Comparison of ENCODE assay signal across 15 cellular contexts in the genomic region with DNA sequence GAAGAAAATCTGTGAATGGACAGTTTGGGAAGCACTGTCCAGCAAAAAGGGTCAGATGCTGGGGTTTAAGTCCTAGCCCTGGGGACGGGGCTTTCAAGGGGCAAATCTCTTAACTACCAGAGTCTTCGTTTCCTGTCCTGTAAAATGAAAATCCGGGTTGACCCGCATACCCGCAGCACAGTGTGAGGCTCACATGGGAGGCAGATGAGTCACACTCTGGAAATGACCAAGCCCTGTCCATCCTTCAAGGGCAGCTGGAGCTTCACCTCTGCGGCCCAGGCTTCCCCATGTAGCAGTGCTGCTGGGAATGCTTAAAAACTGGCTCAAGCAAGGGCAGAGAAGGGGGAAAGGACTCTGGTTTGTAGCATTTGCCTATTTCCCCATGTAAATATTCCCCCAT. TPM values are rescaled to one million over a fixed set of nuclear protein-coding genes. Genes with fewer than 3 reads are reported as not detected.
DNase-seq lines count a peak whose midpoint lies in the region; ATAC-seq and TF ChIP-seq lines count a peak whose summit lies in the region.
"Had no signal": no experiment of that assay in that cellular context is flagged by ENCODE, and none has a peak within 500 bp of the region (broad histone marks: within the 10 kb centered on the region; RNA-seq: fewer than 3 reads in every experiment).

No MANE protein-coding gene starts in this region.

- in situ Hi-C loops in ACHN (cut with HindIII; ENCODE audit: low pct_ligation_motif_present, low pct_unique_long_range_greater_than_20kb, low sequenced_read_pairs) (no loop called here), GM13977 (cut with MboI; ENCODE audit: low pct_unique_long_range_greater_than_20kb, low sequenced_read_pairs, unreplicated experiment) (no loop called here)

- DNase-seq in ACHN (peak; percentile 64), LHCN-M2 (ENCODE audit: low read depth) (peak; percentile 47), dermis blood vessel endothelial cell (peak; percentile 62), lung microvascular endothelial cell (ENCODE audit: low read depth in 2 of 2) (peak; percentile 38 to 82), GM13977 (ENCODE audit: low spot score) (no peak), amygdala (lab: John Stamatoyannopoulos, UW) (no peak)
- DNase-seq: activated CD4-positive, alpha-beta T cell treated with anti-CD3 and anti-CD28 coated beads for 1 hour; activated T-cell treated with anti-CD3 and anti-CD28 coated beads, Interleukin-2, amount 50 U/mL, for 1 hour; anterior cingulate cortex; foreskin fibroblast; NCI-H446 treated with DMSO at 0.1 percent for 48 hours had no signal

- TF ChIP-seq CTCF in GM13977 (IDR thresholded peaks at IDR 0.05; ENCODE audit: extremely low read depth, insufficient read depth, missing control alignments), result no peak

- ATAC-seq in GM18867 (IDR thresholded peaks at IDR 0.05; ENCODE audit: unreplicated experiment) (no peak), GM18498 (IDR thresholded peaks at IDR 0.05; ENCODE audit: unreplicated experiment) (no peak)

RNA-seq across cellular contexts. Expression of gene FAM181A, which starts 19.0 kb away (rescaled TPM):
- total RNA-seq in LHCN-M2 (2014; rRNA removed), result not detected in 2 replicates
- not detected for polyA plus RNA-seq in LHCN-M2 (2012)
- total RNA-seq in dermis blood vessel endothelial cell, result not detected in 2 replicates
- not detected in 2 replicates for total RNA-seq in lung microvascular endothelial cell
- total RNA-seq: T-helper 1 cell treated with Interleukin-12 subunit alpha and Interleukin-12 subunit beta and Interleukin-4 antibody, amounts not matched to agents 30 ng/mL and 1 ng/mL, for 36 hours; thoracic aorta had no signal

RNA-seq across cellular contexts. Expression of gene ASB2, which starts 30.3 kb away (rescaled TPM):
- total RNA-seq in LHCN-M2 (2014; rRNA removed), result 0.40 TPM in 1 of 2 replicates, not detected in the other
- not detected for polyA plus RNA-seq in LHCN-M2 (2012)
- total RNA-seq in dermis blood vessel endothelial cell, result 0.05 TPM in 1 of 2 replicates, not detected in the other
- not detected in 2 replicates for total RNA-seq in lung microvascular endothelial cell

RNA-seq across cellular contexts. Expression of gene CCDC197, which starts 51.0 kb away (rescaled TPM):
- total RNA-seq in LHCN-M2 (2014; rRNA removed), result not detected in 2 replicates
- not detected for polyA plus RNA-seq in LHCN-M2 (2012)
- not detected in 2 replicates for total RNA-seq in dermis blood vessel endothelial cell
- not detected in 2 replicates for total RNA-seq in lung microvascular endothelial cell
- total RNA-seq: T-helper 1 cell treated with Interleukin-12 subunit alpha and Interleukin-12 subunit beta and Interleukin-4 antibody, amounts not matched to agents 30 ng/mL and 1 ng/mL, for 36 hours; thoracic aorta had no signal

Comparison
In these comparisons a context has a peak if more than half of its experiments do, and no peak if none do; other contexts are left out.
1. DNase-seq: peak in ACHN (single experiment), LHCN-M2 (single experiment), dermis blood vessel endothelial cell (single experiment) and lung microvascular endothelial cell (2 of 2); none in GM13977 (single experiment) and amygdala (0 of 56).